In genomic region chr9:30670805-30671562, GRCh38 we compare ENCODE assay signal across 24 cellular contexts.
"Had no signal": no experiment of that assay in that cellular context is flagged by ENCODE, and none has a peak within 500 bp of the region (broad histone marks: within the 10 kb centered on the region; RNA-seq: fewer than 3 reads in every experiment).

No MANE protein-coding gene starts in this region.

- H3K27me3 Mint-ChIP-seq: activated CD8-positive, alpha-beta T cell treated with anti-CD3 and anti-CD28 coated beads for 36 hours; activated naive CD8-positive, alpha-beta T cell treated with anti-CD3 and anti-CD28 coated beads, Interleukin-2, amount 10 ng/mL, durations not matched to agents 7 days and 5 days; IgD-negative memory B cell had no signal

- H3K4me1 ChIP-seq: adrenal gland, SJSA1 had no signal

- ATAC-seq: activated CD4-positive, CD25-positive, alpha-beta regulatory T cell treated with anti-CD3 and anti-CD28 coated beads, Interleukin-2, amount 50 U/mL, for 24 hours; activated CD8-positive, alpha-beta T cell treated with anti-CD3 and anti-CD28 coated beads for 36 hours; Panc1 had no signal

- H3K36me3 Mint-ChIP-seq: activated naive CD8-positive, alpha-beta T cell treated with anti-CD3 and anti-CD28 coated beads, Interleukin-2, amount 10 ng/mL, durations not matched to agents 7 days and 5 days; IgD-negative memory B cell had no signal

- H3K27ac Mint-ChIP-seq: activated CD8-positive, alpha-beta T cell treated with anti-CD3 and anti-CD28 coated beads for 36 hours; activated naive CD8-positive, alpha-beta T cell treated with anti-CD3 and anti-CD28 coated beads, Interleukin-2, amount 10 ng/mL, durations not matched to agents 7 days and 5 days; IgD-negative memory B cell; T-helper 1 cell treated with Interleukin-12 subunit alpha and Interleukin-12 subunit beta and Interleukin-4 antibody, amounts not matched to agents 30 μg/mL and 1 μg/mL, for 36 hours had no signal

- H3K4me3 ChIP-seq: adrenal gland, SJSA1 had no signal

- H3K9me3 ChIP-seq: adrenal gland, SJSA1 had no signal

- H3K36me3 ChIP-seq: adrenal gland, SJSA1 had no signal

- H3K27me3 ChIP-seq: adrenal gland, SJSA1 had no signal

- H3K27ac ChIP-seq: adrenal gland, RWPE1, SJSA1 had no signal

- H3K4me3 Mint-ChIP-seq: activated CD8-positive, alpha-beta T cell treated with anti-CD3 and anti-CD28 coated beads for 36 hours; activated naive CD8-positive, alpha-beta T cell treated with anti-CD3 and anti-CD28 coated beads, Interleukin-2, amount 10 ng/mL, durations not matched to agents 7 days and 5 days; IgD-negative memory B cell; T-helper 1 cell treated with Interleukin-12 subunit alpha and Interleukin-12 subunit beta and Interleukin-4 antibody, amounts not matched to agents 30 μg/mL and 1 μg/mL, for 36 hours had no signal

- DNase-seq: activated CD4-positive, alpha-beta T cell treated with anti-CD3 and anti-CD28 coated beads for 4 hours; activated CD8-positive, alpha-beta memory T cell treated with anti-CD3 and anti-CD28 coated beads, Interleukin-2, amount 50 U/mL, for 4 hours; activated CD8-positive, alpha-beta T cell treated with anti-CD3 and anti-CD28 coated beads for 36 hours; activated naive CD4-positive, alpha-beta T cell treated with anti-CD3 and anti-CD28 coated beads, Interleukin-2, amount 50 U/mL, for 16 hours; activated naive CD8-positive, alpha-beta T cell treated with anti-CD3 and anti-CD28 coated beads, Interleukin-2, amount 10 ng/mL, durations not matched to agents 7 days and 5 days; adrenal gland; KG1; NCI-H1092 treated with DMSO at 0.1 percent for 48 hours; NCI-H1417 treated with DMSO at 0.1 percent for 48 hours; NCI-H1694; NCI-H2029 treated with DMSO at 0.1 percent for 48 hours; NCI-H345; NCI-H510A; NCI-H526 treated with DMSO at 0.1 percent for 48 hours; NCI-H82; NK-92 treated with Interleukin-12 subunit alpha and Interleukin-12 subunit beta, amount 100 ng/mL, for 24 hours; OCI-M1; SHP77 had no signal

- H3K4me1 Mint-ChIP-seq: activated naive CD8-positive, alpha-beta T cell treated with anti-CD3 and anti-CD28 coated beads, Interleukin-2, amount 10 ng/mL, durations not matched to agents 7 days and 5 days; IgD-negative memory B cell had no signal

- H3K9me3 Mint-ChIP-seq: activated CD8-positive, alpha-beta T cell treated with anti-CD3 and anti-CD28 coated beads for 36 hours; activated naive CD8-positive, alpha-beta T cell treated with anti-CD3 and anti-CD28 coated beads, Interleukin-2, amount 10 ng/mL, durations not matched to agents 7 days and 5 days; T-helper 1 cell treated with Interleukin-12 subunit alpha and Interleukin-12 subunit beta and Interleukin-4 antibody, amounts not matched to agents 30 μg/mL and 1 μg/mL, for 36 hours had no signal
